Comparison of ENCODE assay signal across 8 cellular contexts in genomic region chr10:61992059-61992460, GRCh38.
DNase-seq lines count a peak whose midpoint lies in the region; ATAC-seq and TF ChIP-seq lines count a peak whose summit lies in the region.
"Had no signal": no experiment of that assay in that cellular context is flagged by ENCODE, and none has a peak within 500 bp of the region (broad histone marks: within the 10 kb centered on the region; RNA-seq: fewer than 3 reads in every experiment).

No MANE protein-coding gene starts in this region.

- H3K4me3 Mint-ChIP-seq in activated naive CD4-positive, alpha-beta T cell treated with anti-CD3 and anti-CD28 coated beads for 36 hours: peak overlapping the region; percentile 44
- peak overlapping the region; percentile 67 for H3K4me3 Mint-ChIP-seq in stimulated activated effector memory CD8-positive, alpha-beta T cell treated with anti-CD3 and anti-CD28 coated beads, Interleukin-12 subunit alpha, Interleukin-12 subunit beta, amount 100 ng/mL, for 72 hours

- H3K9me3 ChIP-seq in heart right ventricle: no peaks in the 10 kb centered on the region

- H3K27me3 Mint-ChIP-seq in activated naive CD4-positive, alpha-beta T cell treated with anti-CD3 and anti-CD28 coated beads for 36 hours (ENCODE audit: low read depth): no peaks in the 10 kb centered on the region

- H3K27me3 ChIP-seq in heart right ventricle: no peaks in the 10 kb centered on the region

- TF ChIP-seq CTCF in heart right ventricle (IDR thresholded peaks at IDR 0.05): no peak

- ATAC-seq in heart right ventricle: peak in 4 of 8 donors; percentile 24 to 34 (median 30)
- ATAC-seq in stimulated activated effector memory CD8-positive, alpha-beta T cell treated with anti-CD3 and anti-CD28 coated beads, Interleukin-12 subunit alpha, Interleukin-12 subunit beta, amount 100 ng/mL, for 72 hours: no peak
- ATAC-seq in GM18517 (IDR thresholded peaks at IDR 0.05; ENCODE audit: unreplicated experiment): no peak

- intact Hi-C loops in activated naive CD4-positive, alpha-beta T cell treated with anti-CD3 and anti-CD28 coated beads for 36 hours (cut with micrococcal nuclease): loop anchor here (1.0 to 5.0 kb wide), 10 partner anchors 27 to 824 kb away; partner anchors contain the start of gene EGR2
- intact Hi-C loops in heart right ventricle (cut with DNase I): loop anchor here in 2 of 10 donors (5.0 to 10.0 kb wide), 2 partner anchors 87 to 90 kb away; partner anchors contain the start of gene ARID5B (in 2 of the 2)

- H3K36me3 Mint-ChIP-seq in activated naive CD4-positive, alpha-beta T cell treated with anti-CD3 and anti-CD28 coated beads for 36 hours (ENCODE audit: low read depth): peaks cover 45% of the 10 kb centered on the region
- H3K36me3 Mint-ChIP-seq in stimulated activated effector memory CD8-positive, alpha-beta T cell treated with anti-CD3 and anti-CD28 coated beads, Interleukin-12 subunit alpha, Interleukin-12 subunit beta, amount 100 ng/mL, for 72 hours: peaks cover 54% of the 10 kb centered on the region

- CTCF ChIA-PET in activated naive CD4-positive, alpha-beta T cell treated with anti-CD3 and anti-CD28 coated beads for 36 hours (lab: Charles Lee): interaction anchor here (0.6 to 2.5 kb wide), 11 partner anchors 16 to 251 kb away, joined by 3 to 11 read pairs (median 3); no protein-coding TSS in a partner anchor

- peaks cover 4 to 75% (median 44%) of the 10 kb centered on the region in 9 donors for H3K4me1 ChIP-seq in heart right ventricle

- H3K36me3 ChIP-seq in heart right ventricle: no peaks in the 10 kb centered on the region

- H3K27ac ChIP-seq in heart right ventricle: peak overlapping the region in 8 of 10 donors; percentile 56 to 90 (median 78)

- H3K9me3 Mint-ChIP-seq in activated naive CD4-positive, alpha-beta T cell treated with anti-CD3 and anti-CD28 coated beads for 36 hours: no peaks in the 10 kb centered on the region
- no peaks in the 10 kb centered on the region for H3K9me3 Mint-ChIP-seq in stimulated activated effector memory CD8-positive, alpha-beta T cell treated with anti-CD3 and anti-CD28 coated beads, Interleukin-12 subunit alpha, Interleukin-12 subunit beta, amount 100 ng/mL, for 72 hours

- peaks cover 88% of the 10 kb centered on the region for H3K4me1 Mint-ChIP-seq in activated naive CD4-positive, alpha-beta T cell treated with anti-CD3 and anti-CD28 coated beads for 36 hours (ENCODE audit: low read depth)
- peaks cover 77% of the 10 kb centered on the region for H3K4me1 Mint-ChIP-seq in stimulated activated effector memory CD8-positive, alpha-beta T cell treated with anti-CD3 and anti-CD28 coated beads, Interleukin-12 subunit alpha, Interleukin-12 subunit beta, amount 100 ng/mL, for 72 hours

- peak overlapping the region in 5 of 10 donors; percentile 24 to 37 (median 36) for H3K4me3 ChIP-seq in heart right ventricle

- peak overlapping the region; percentile 96 for H3K27ac Mint-ChIP-seq in activated naive CD4-positive, alpha-beta T cell treated with anti-CD3 and anti-CD28 coated beads for 36 hours
- H3K27ac Mint-ChIP-seq in stimulated activated effector memory CD8-positive, alpha-beta T cell treated with anti-CD3 and anti-CD28 coated beads, Interleukin-12 subunit alpha, Interleukin-12 subunit beta, amount 100 ng/mL, for 72 hours: peak overlapping the region; percentile 95

- DNase-seq in HT-29 (ENCODE audit: low spot score) (peak; percentile 30), heart right ventricle (peak in 1 of 2 donors; percentile 32), HuH-7 (ENCODE audit: low spot score) (no peak), DMS53 treated with DMSO at 0.1 percent for 48 hours (lab: John Stamatoyannopoulos, UW; ENCODE audit: unreplicated experiment) (no peak)
- peak; percentile 52 for DNase-seq in activated naive CD4-positive, alpha-beta T cell treated with anti-CD3 and anti-CD28 coated beads for 36 hours
- no peak for DNase-seq in stimulated activated effector memory CD8-positive, alpha-beta T cell treated with anti-CD3 and anti-CD28 coated beads, Interleukin-12 subunit alpha, Interleukin-12 subunit beta, amount 100 ng/mL, for 72 hours (ENCODE audit: low spot score in 2 of 2)
- DNase-seq: posterior cingulate gyrus had no signal

- 35 to 38% methylated on average over 4 of the region's 4 CpGs for WGBS in heart right ventricle, 2 donors

Comparison
In these comparisons a context has a peak if more than half of its experiments do, and no peak if none do; other contexts are left out.
1. DNase-seq: peak in HT-29 (single experiment) and activated naive CD4-positive, alpha-beta T cell treated with anti-CD3 and anti-CD28 coated beads for 36 hours (single experiment); none in stimulated activated effector memory CD8-positive, alpha-beta T cell treated with anti-CD3 and anti-CD28 coated beads, Interleukin-12 subunit alpha, Interleukin-12 subunit beta, amount 100 ng/mL, for 72 hours (0 of 2), HuH-7 (single experiment) and DMS53 treated with DMSO at 0.1 percent for 48 hours (single experiment).